In the genomic region with DNA sequence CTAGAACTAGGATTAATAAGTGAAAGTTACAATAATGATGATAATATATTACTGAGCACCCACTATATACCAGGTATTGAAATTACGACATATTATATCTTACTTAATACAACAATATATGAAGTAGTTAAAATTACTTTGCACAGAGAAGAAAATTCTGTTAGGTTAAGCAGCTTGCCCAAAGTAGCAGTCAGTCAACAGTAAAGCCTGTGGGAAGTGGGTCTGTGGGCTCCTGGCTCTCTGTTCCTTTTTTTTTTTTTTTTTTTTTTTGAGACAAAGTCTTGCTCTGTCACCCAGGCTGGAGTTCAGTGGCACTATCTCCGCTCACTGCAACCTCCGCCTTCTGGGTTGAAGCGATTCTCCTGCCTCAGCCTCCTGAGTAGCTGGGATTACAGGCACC, we compare ENCODE assay signal across 1 cellular context.
TF ChIP-seq lines count a peak whose summit lies in the region.

No MANE protein-coding gene starts in this region.

TF ChIP-seq in K562, 482 proteins besides CTCF, POLR2A, EP300 and RAD21:
- TF ChIP-seq FOS (IDR thresholded peaks at IDR 0.05; ENCODE audit: extremely low read depth, insufficient read length) (no peak), CEBPB (tag; IDR thresholded peaks at IDR 0.05) (peak; percentile 51), ILF3 (IDR thresholded peaks at IDR 0.05; ENCODE audit: borderline replicate concordance) (no peak), NFE2L1 (tag; IDR thresholded peaks at IDR 0.05; ENCODE audit: borderline replicate concordance, low read depth) (no peak), RB1 (IDR thresholded peaks at IDR 0.05; ENCODE audit: low read depth) (no peak), MIER1 (IDR thresholded peaks at IDR 0.05; ENCODE audit: low read depth) (no peak)
